Comparison of ENCODE assay signal across 18 cellular contexts in genomic region chr19:44818470-44818856, GRCh38. TPM values are rescaled to one million over a fixed set of nuclear protein-coding genes. Genes with fewer than 3 reads are reported as not detected.
DNase-seq lines count a peak whose midpoint lies in the region; TF ChIP-seq lines count a peak whose summit lies in the region.
"Had no signal": no experiment of that assay in that cellular context is flagged by ENCODE, and none has a peak within 500 bp of the region (broad histone marks: within the 10 kb centered on the region; RNA-seq: fewer than 3 reads in every experiment).

No MANE protein-coding gene starts in this region.

- no peak overlapping the region for H3K14ac ChIP-seq in neuronal stem cell (ENCODE audit: low read length)
- H3K14ac ChIP-seq in mesenchymal stem cell (ENCODE audit: low read length in 2 of 2): no peak overlapping the region

- H3K36me3 ChIP-seq in H7 (replicated peaks; ENCODE audit: control insufficient read depth, insufficient read depth, low read length) (peaks cover 10% of the 10 kb centered on the region), neuronal stem cell (replicated peaks in 1 of 2; ENCODE audit: control insufficient read depth in 2 of 2, insufficient read depth in 2 of 2, low read length in 2 of 2) (no peaks in the 10 kb centered on the region), tibial artery (peaks cover 57 to 72% (median 61%) of the 10 kb centered on the region in 3 donors), mesenchymal stem cell (ENCODE audit: control insufficient read depth in 1 of 2, insufficient read depth in 2 of 2, low read depth in 1 of 2, low read length in 2 of 2) (peaks cover 0 to 14% of the 10 kb centered on the region in 2 experiments)
- H3K36me3 ChIP-seq: BE2C had no signal

- no peak overlapping the region for H3K4me3 ChIP-seq in H7 (ENCODE audit: insufficient read depth, low read depth, low read length)
- H3K4me3 ChIP-seq in neuronal stem cell (ENCODE audit: low read length in 2 of 2): no peak overlapping the region
- H3K4me3 ChIP-seq in tibial artery: no peak overlapping the region
- H3K4me3 ChIP-seq in mesenchymal stem cell (ENCODE audit: insufficient read depth in 1 of 2, low read depth in 1 of 2, low read length in 2 of 2): no peak overlapping the region

- POLR2A ChIA-PET in RWPE1 (lab: Yijun Ruan, JAX; ENCODE audit: low non-redundant PET): no interaction called here

- H2BK12ac ChIP-seq in neuronal stem cell (ENCODE audit: low read length) (no peak overlapping the region), mesenchymal stem cell (ENCODE audit: low read length in 2 of 2) (no peak overlapping the region)

- no peaks in the 10 kb centered on the region for H3K79me1 ChIP-seq in neuronal stem cell (ENCODE audit: low read depth, low read length)
- no peaks in the 10 kb centered on the region for H3K79me1 ChIP-seq in mesenchymal stem cell (replicated peaks; ENCODE audit: low read length, poor library complexity, severe bottlenecking)

- TF ChIP-seq CTCF in RWPE1 (conservative IDR thresholded peaks at IDR 0.05; ENCODE audit: low read depth): no peak
- TF ChIP-seq CTCF in tibial artery (IDR thresholded peaks at IDR 0.05): no peak

- H2BK5ac ChIP-seq in neuronal stem cell (ENCODE audit: low read length): no peak overlapping the region
- H2BK5ac ChIP-seq in mesenchymal stem cell (ENCODE audit: low read depth, low read length, poor library complexity, severe bottlenecking): no peak overlapping the region

- peak overlapping the region; percentile 24 for H2BK120ac ChIP-seq in neuronal stem cell (ENCODE audit: low read depth, low read length)
- H2BK120ac ChIP-seq in mesenchymal stem cell (ENCODE audit: low read depth, low read length): no peak overlapping the region

- H3K9me3 ChIP-seq in neuronal stem cell (replicated peaks in 1 of 2; ENCODE audit: control insufficient read depth in 2 of 2, insufficient read depth in 1 of 2, low read depth in 1 of 2, low read length in 2 of 2): peaks cover 0 to 3% of the 10 kb centered on the region in 2 donors
- H3K9me3 ChIP-seq in tibial artery: no peaks in the 10 kb centered on the region
- no peaks in the 10 kb centered on the region for H3K9me3 ChIP-seq in mesenchymal stem cell (ENCODE audit: control insufficient read depth, low read length)
- H3K9me3 ChIP-seq: BE2C had no signal

- no peaks in the 10 kb centered on the region for H3K27me3 ChIP-seq in H7 (ENCODE audit: control insufficient read depth, insufficient read depth, low read length)
- H3K27me3 ChIP-seq in neuronal stem cell (ENCODE audit: control insufficient read depth in 3 of 3, insufficient read depth in 3 of 3, low read depth in 1 of 3, low read length in 3 of 3): peaks cover 0 to 2% (median 0%) of the 10 kb centered on the region in 3 experiments
- no peaks in the 10 kb centered on the region for H3K27me3 ChIP-seq in tibial artery
- H3K27me3 ChIP-seq in mesenchymal stem cell (ENCODE audit: control insufficient read depth in 1 of 2, insufficient read depth in 1 of 2, low read length in 2 of 2): peaks cover 18 to 22% of the 10 kb centered on the region in 2 experiments
- H3K27me3 ChIP-seq: BE2C had no signal

- H3K4ac ChIP-seq in neuronal stem cell (ENCODE audit: low read length) (no peak overlapping the region), mesenchymal stem cell (ENCODE audit: low read depth in 1 of 2, low read length in 2 of 2) (no peak overlapping the region)

- peak overlapping the region; percentile 79 for H2AK5ac ChIP-seq in neuronal stem cell (ENCODE audit: low read depth, low read length)
- no peak overlapping the region for H2AK5ac ChIP-seq in mesenchymal stem cell (ENCODE audit: low read length, severe bottlenecking)

- no peak overlapping the region for H3K18ac ChIP-seq in neuronal stem cell (ENCODE audit: low read length)
- H3K18ac ChIP-seq in mesenchymal stem cell (ENCODE audit: low read depth in 1 of 2, low read length in 2 of 2): no peak overlapping the region

- H4K8ac ChIP-seq in neuronal stem cell (ENCODE audit: low read depth, low read length): peak overlapping the region; percentile 67
- H4K8ac ChIP-seq in mesenchymal stem cell (ENCODE audit: low read length): no peak overlapping the region

- DNase-seq in H7: peak; percentile 43
- no peak for DNase-seq in RWPE1 (ENCODE audit: low spot score)
- no peak for DNase-seq in neuronal stem cell (ENCODE audit: low spot score)
- DNase-seq in tibial artery: no peak
- no peak for DNase-seq in iPS-NIHi7 (ENCODE audit: extremely low spot score)
- no peak for DNase-seq in mesenchymal stem cell
- no peak for DNase-seq in NCI-H345 treated with DMSO at 0.1 percent for 48 hours (lab: John Stamatoyannopoulos, UW; ENCODE audit: unreplicated experiment)
- DNase-seq: ACHN; BE2C; C1 segment of cervical spinal cord; CD4-positive, CD25-positive, alpha-beta regulatory T cell; CD8-positive, alpha-beta memory T cell; COR-L47; DMS79 treated with DMSO at 0.1 percent for 48 hours; GF-D8; GOT3; HCEC 1CT; KG1 had no signal

- peaks cover 5 to 6% of the 10 kb centered on the region in 2 donors for H3K4me1 ChIP-seq in neuronal stem cell (ENCODE audit: control insufficient read depth in 2 of 2, insufficient read depth in 1 of 2, low read depth in 1 of 2, low read length in 2 of 2)
- peaks cover 0 to 48% (median 34%) of the 10 kb centered on the region in 4 donors for H3K4me1 ChIP-seq in tibial artery
- peaks cover 3% of the 10 kb centered on the region for H3K4me1 ChIP-seq in mesenchymal stem cell (ENCODE audit: control insufficient read depth, insufficient read depth, low read depth, low read length)
- H3K4me1 ChIP-seq: BE2C had no signal

- H3K27ac ChIP-seq in RWPE1 (peak overlapping the region; percentile 5; the same call in 1 of the 2 replicates), neuronal stem cell (replicated peaks; ENCODE audit: low read length) (no peak overlapping the region), tibial artery (peak overlapping the region; percentile 82 to 89), mesenchymal stem cell (ENCODE audit: low read length, poor library complexity, severe bottlenecking) (no peak overlapping the region)

- CTCF ChIA-PET in RWPE1 (lab: Yijun Ruan, JAX): no interaction called here

- H3K4me2 ChIP-seq in neuronal stem cell (ENCODE audit: insufficient read depth, low read length, poor library complexity, severe bottlenecking): no peak overlapping the region
- no peak overlapping the region for H3K4me2 ChIP-seq in mesenchymal stem cell (ENCODE audit: low read length, poor library complexity, severe bottlenecking)

- H2BK15ac ChIP-seq in neuronal stem cell (ENCODE audit: low read length): no peak overlapping the region
- no peak overlapping the region for H2BK15ac ChIP-seq in mesenchymal stem cell (ENCODE audit: low read depth, poor library complexity, severe bottlenecking)

- H4K91ac ChIP-seq in neuronal stem cell (ENCODE audit: low read depth, low read length, poor library complexity): no peak overlapping the region
- no peak overlapping the region for H4K91ac ChIP-seq in mesenchymal stem cell (ENCODE audit: low read length)

- no CpG with 5 or more reads among the region's 17 CpGs for WGBS in neuronal stem cell (ENCODE audit: extremely low coverage in 2 of 2, insufficient read length in 2 of 2, insufficient replicate concordance in 1 of 2), 2 donors
- WGBS in mesenchymal stem cell: 86% methylated on average over 15 of the region's 17 CpGs

- H3K23ac ChIP-seq in neuronal stem cell (ENCODE audit: low read depth, low read length, poor library complexity) (peak overlapping the region; percentile 14), mesenchymal stem cell (ENCODE audit: low read length in 2 of 2) (no peak overlapping the region)

- H2AFZ ChIP-seq in neuronal stem cell (ENCODE audit: low read length) (no peak overlapping the region), mesenchymal stem cell (ENCODE audit: low read depth, low read length) (no peak overlapping the region)

- no peak overlapping the region for H3K9ac ChIP-seq in neuronal stem cell (ENCODE audit: low read depth, low read length, poor library complexity)
- H3K9ac ChIP-seq in mesenchymal stem cell (ENCODE audit: low read length): no peak overlapping the region

- intact Hi-C loops in tibial artery (cut with DNase I; ENCODE audit: low total_unique reads): no loop called here

RNA-seq across cellular contexts. Expression of gene BCAM, which starts 9.6 kb away (rescaled TPM):
- total RNA-seq in H7 (2014; rRNA removed; shearing (Covaris generic)): 23.9 and 24.2 TPM in 2 replicates
- 28.4 TPM for polyA plus RNA-seq in neuronal stem cell (2013, experiment 1 of 2)
- polyA plus RNA-seq in neuronal stem cell (2013, experiment 2 of 2): 27.8 TPM
- 19.9 TPM for polyA plus RNA-seq in mesenchymal stem cell (2013, experiment 1 of 2)
- 20.0 TPM for polyA plus RNA-seq in mesenchymal stem cell (2013, experiment 2 of 2)
- total RNA-seq: CD4-positive, CD25-positive, alpha-beta regulatory T cell; CD8-positive, alpha-beta memory T cell had no signal
- polyA plus RNA-seq: CD4-positive, CD25-positive, alpha-beta regulatory T cell; CD8-positive, alpha-beta memory T cell had no signal

RNA-seq across cellular contexts. Expression of gene NECTIN2, which starts 27.6 kb away (rescaled TPM):
- 152 and 207 TPM in 2 replicates for total RNA-seq in H7 (2014; rRNA removed; shearing (Covaris generic))
- polyA plus RNA-seq in neuronal stem cell (2013, experiment 1 of 2): 210 TPM
- 208 TPM for polyA plus RNA-seq in neuronal stem cell (2013, experiment 2 of 2)
- 234 TPM for polyA plus RNA-seq in mesenchymal stem cell (2013, experiment 1 of 2)
- polyA plus RNA-seq in mesenchymal stem cell (2013, experiment 2 of 2): 231 TPM
- polyA plus RNA-seq: CD4-positive, CD25-positive, alpha-beta regulatory T cell had no signal

RNA-seq across cellular contexts. Expression of gene CBLC, which starts 40.8 kb away (rescaled TPM):
- 15.3 and 16.3 TPM in 2 replicates for total RNA-seq in H7 (2014; rRNA removed; shearing (Covaris generic))
- polyA plus RNA-seq in neuronal stem cell (2013, experiment 1 of 2): 0.42 TPM
- polyA plus RNA-seq in neuronal stem cell (2013, experiment 2 of 2): 0.43 TPM
- not detected for polyA plus RNA-seq in mesenchymal stem cell (2013, experiment 1 of 2)
- not detected for polyA plus RNA-seq in mesenchymal stem cell (2013, experiment 2 of 2)
- total RNA-seq: CD4-positive, CD25-positive, alpha-beta regulatory T cell; CD8-positive, alpha-beta memory T cell had no signal
- polyA plus RNA-seq: CD4-positive, CD25-positive, alpha-beta regulatory T cell; CD8-positive, alpha-beta memory T cell had no signal

Comparison
In these comparisons a context has a peak if more than half of its experiments do, and no peak if none do; other contexts are left out.
1. H3K27ac ChIP-seq: peak in RWPE1 (single experiment) and tibial artery (2 of 2); none in neuronal stem cell (single experiment) and mesenchymal stem cell (single experiment).